In genomic region chr15:74893627-74894026, GRCh38 we compare ENCODE assay signal across 13 cellular contexts. TPM values are rescaled to one million over a fixed set of nuclear protein-coding genes. Genes with fewer than 3 reads are reported as not detected.
DNase-seq lines count a peak whose midpoint lies in the region; ATAC-seq lines count a peak whose summit lies in the region.
"Had no signal": no experiment of that assay in that cellular context is flagged by ENCODE, and none has a peak within 500 bp of the region (broad histone marks: within the 10 kb centered on the region; RNA-seq: fewer than 3 reads in every experiment).

No MANE protein-coding gene starts in this region.

- DNase-seq in left cardiac atrium: peak; percentile 8
- DNase-seq in left ventricle myocardium superior: no peak
- no peak for DNase-seq in T-helper 2 cell treated with Interferon-gamma antibody and Interleukin-4, amounts not matched to agents 5 μg/mL and 100 μg/mL, for 36 hours (ENCODE audit: low spot score)
- no peak for DNase-seq in stimulated activated naive B cell treated with anti-CD40 and anti-IgM and Interleukin-4, amounts not matched to agents 10 μg/mL and 1 μg/mL and 100 μg/mL, for 72 hours
- no peak for DNase-seq in NCI-H2227 treated with DMSO at 0.1 percent for 48 hours (lab: John Stamatoyannopoulos, UW)
- DNase-seq in SHP77 treated with DMSO at 0.1 percent for 48 hours (lab: John Stamatoyannopoulos, UW): no peak
- DNase-seq: effector CD4-positive, alpha-beta T cell; left lung; spleen; SW 1271; WERI-Rb-1 had no signal

- H3K27ac Mint-ChIP-seq in T-helper 2 cell treated with Interferon-gamma antibody and Interleukin-4, amounts not matched to agents 5 μg/mL and 100 μg/mL, for 36 hours: peak overlapping the region; percentile 97
- H3K27ac Mint-ChIP-seq in dendritic cell treated with granulocyte-macrophage colony-stimulating factor and Interleukin-4, amounts not matched to agents 40 ng/mL and 50 ng/mL, for 4 days: peak overlapping the region; percentile 42
- H3K27ac Mint-ChIP-seq in stimulated activated naive B cell treated with anti-CD40 and anti-IgM and Interleukin-4, amounts not matched to agents 10 μg/mL and 1 μg/mL and 100 μg/mL, for 72 hours: peak overlapping the region; percentile 76

- H3K9me3 Mint-ChIP-seq in T-helper 2 cell treated with Interferon-gamma antibody and Interleukin-4, amounts not matched to agents 5 μg/mL and 100 μg/mL, for 36 hours: no peaks in the 10 kb centered on the region
- no peaks in the 10 kb centered on the region for H3K9me3 Mint-ChIP-seq in dendritic cell treated with granulocyte-macrophage colony-stimulating factor and Interleukin-4, amounts not matched to agents 40 ng/mL and 50 ng/mL, for 4 days
- no peaks in the 10 kb centered on the region for H3K9me3 Mint-ChIP-seq in stimulated activated naive B cell treated with anti-CD40 and anti-IgM and Interleukin-4, amounts not matched to agents 10 μg/mL and 1 μg/mL and 100 μg/mL, for 72 hours

- H3K27me3 Mint-ChIP-seq in T-helper 2 cell treated with Interferon-gamma antibody and Interleukin-4, amounts not matched to agents 5 μg/mL and 100 μg/mL, for 36 hours (ENCODE audit: low read depth): no peaks in the 10 kb centered on the region
- no peaks in the 10 kb centered on the region for H3K27me3 Mint-ChIP-seq in dendritic cell treated with granulocyte-macrophage colony-stimulating factor and Interleukin-4, amounts not matched to agents 40 ng/mL and 50 ng/mL, for 4 days
- H3K27me3 Mint-ChIP-seq in stimulated activated naive B cell treated with anti-CD40 and anti-IgM and Interleukin-4, amounts not matched to agents 10 μg/mL and 1 μg/mL and 100 μg/mL, for 72 hours: no peaks in the 10 kb centered on the region

- peak overlapping the region; percentile 87 for H3K4me3 Mint-ChIP-seq in T-helper 2 cell treated with Interferon-gamma antibody and Interleukin-4, amounts not matched to agents 5 μg/mL and 100 μg/mL, for 36 hours
- no peak overlapping the region for H3K4me3 Mint-ChIP-seq in dendritic cell treated with granulocyte-macrophage colony-stimulating factor and Interleukin-4, amounts not matched to agents 40 ng/mL and 50 ng/mL, for 4 days
- no peak overlapping the region for H3K4me3 Mint-ChIP-seq in stimulated activated naive B cell treated with anti-CD40 and anti-IgM and Interleukin-4, amounts not matched to agents 10 μg/mL and 1 μg/mL and 100 μg/mL, for 72 hours

- H3K36me3 Mint-ChIP-seq in T-helper 2 cell treated with Interferon-gamma antibody and Interleukin-4, amounts not matched to agents 5 μg/mL and 100 μg/mL, for 36 hours (ENCODE audit: low read depth): peaks cover 37% of the 10 kb centered on the region
- peaks cover 71% of the 10 kb centered on the region for H3K36me3 Mint-ChIP-seq in dendritic cell treated with granulocyte-macrophage colony-stimulating factor and Interleukin-4, amounts not matched to agents 40 ng/mL and 50 ng/mL, for 4 days (ENCODE audit: low read depth)
- peaks cover 18 to 44% of the 10 kb centered on the region in 2 donors for H3K36me3 Mint-ChIP-seq in stimulated activated naive B cell treated with anti-CD40 and anti-IgM and Interleukin-4, amounts not matched to agents 10 μg/mL and 1 μg/mL and 100 μg/mL, for 72 hours

- intact Hi-C loops in left cardiac atrium (cut with DNase I): no loop called here
- intact Hi-C loops in left ventricle myocardium superior (cut with micrococcal nuclease): no loop called here
- intact Hi-C loops in dendritic cell treated with granulocyte-macrophage colony-stimulating factor and Interleukin-4, amounts not matched to agents 40 ng/mL and 50 ng/mL, for 4 days (cut with micrococcal nuclease): no loop called here

- peaks cover 38% of the 10 kb centered on the region for H3K4me1 Mint-ChIP-seq in T-helper 2 cell treated with Interferon-gamma antibody and Interleukin-4, amounts not matched to agents 5 μg/mL and 100 μg/mL, for 36 hours (ENCODE audit: low read depth)
- H3K4me1 Mint-ChIP-seq in dendritic cell treated with granulocyte-macrophage colony-stimulating factor and Interleukin-4, amounts not matched to agents 40 ng/mL and 50 ng/mL, for 4 days (ENCODE audit: low read depth): peaks cover 40% of the 10 kb centered on the region
- H3K4me1 Mint-ChIP-seq in stimulated activated naive B cell treated with anti-CD40 and anti-IgM and Interleukin-4, amounts not matched to agents 10 μg/mL and 1 μg/mL and 100 μg/mL, for 72 hours: peaks cover 27 to 51% of the 10 kb centered on the region in 2 donors

- ATAC-seq in left cardiac atrium (no peak), left ventricle myocardium superior (no peak), GM18867 (IDR thresholded peaks at IDR 0.05; ENCODE audit: unreplicated experiment) (no peak)
- no peak for ATAC-seq in stimulated activated naive B cell treated with anti-CD40 and anti-IgM and Interleukin-4, amounts not matched to agents 10 μg/mL and 1 μg/mL and 100 μg/mL, for 72 hours (replicated peaks)
- ATAC-seq: left lung had no signal

RNA-seq across cellular contexts. Expression of gene MPI, which starts 3.8 kb away (rescaled TPM):
- 10 to 100 TPM; 37.6 to 42.1 TPM for total RNA-seq in left cardiac atrium
- total RNA-seq in left ventricle myocardium superior: 53.7 TPM

RNA-seq across cellular contexts. Expression of gene FAM219B, which starts 13.0 kb away (rescaled TPM):
- 100 to 1,000 TPM in 1 of 2 donors, 10 to 100 TPM in 1; 91.2 to 117 TPM for total RNA-seq in left cardiac atrium
- 110 TPM for total RNA-seq in left ventricle myocardium superior

RNA-seq across cellular contexts. Expression of gene SCAMP2, which starts 20.5 kb away (rescaled TPM):
- 10 to 100 TPM; 63.4 to 65.2 TPM for total RNA-seq in left cardiac atrium
- total RNA-seq in left ventricle myocardium superior: 46.2 TPM

RNA-seq across cellular contexts. Expression of gene COX5A, which starts 44.2 kb away (rescaled TPM):
- 100 to 1,000 TPM; 817 to 989 TPM for total RNA-seq in left cardiac atrium
- 1,577 TPM for total RNA-seq in left ventricle myocardium superior

RNA-seq across cellular contexts. Expression of gene ULK3, which starts 50.7 kb away (rescaled TPM):
- total RNA-seq in left cardiac atrium (10 to 100 TPM; 35.3 to 41.4 TPM), left ventricle myocardium superior (47.5 TPM)

Comparison
In these comparisons a context has a peak if more than half of its experiments do, and no peak if none do; other contexts are left out.
1. H3K27ac Mint-ChIP-seq: peak in every context shown above with its lines; median percentile 97 in T-helper 2 cell treated with Interferon-gamma antibody and Interleukin-4, amounts not matched to agents 5 μg/mL and 100 μg/mL, for 36 hours; 76 in stimulated activated naive B cell treated with anti-CD40 and anti-IgM and Interleukin-4, amounts not matched to agents 10 μg/mL and 1 μg/mL and 100 μg/mL, for 72 hours; 42 in dendritic cell treated with granulocyte-macrophage colony-stimulating factor and Interleukin-4, amounts not matched to agents 40 ng/mL and 50 ng/mL, for 4 days.